In genomic region chr7:127348247-127348631, GRCh38 we compare ENCODE assay signal across 8 cellular contexts. TPM values are rescaled to one million over a fixed set of nuclear protein-coding genes. Genes with fewer than 3 reads are reported as not detected.
DNase-seq lines count a peak whose midpoint lies in the region; TF ChIP-seq lines count a peak whose summit lies in the region.

No MANE protein-coding gene starts in this region.

- no peak overlapping the region for H3K4me3 ChIP-seq in CD4-positive, alpha-beta memory T cell (ENCODE audit: low read length in 2 of 2)
- H3K4me3 ChIP-seq in OCI-LY1 (ENCODE audit: low read depth, low read length, poor library complexity, severe bottlenecking): peak overlapping the region; percentile 50
- peak overlapping the region; percentile 50 for H3K4me3 ChIP-seq in effector memory CD4-positive, alpha-beta T cell (ENCODE audit: insufficient read depth, low read depth, low read length, poor library complexity, severe bottlenecking)
- H3K4me3 ChIP-seq in osteoblast (ENCODE audit: insufficient read depth, low read length): peak overlapping the region; percentile 57

- H3K79me2 ChIP-seq in OCI-LY1 (ENCODE audit: insufficient read depth, low read length) (no peaks in the 10 kb centered on the region), osteoblast (ENCODE audit: insufficient read depth, low read length) (no peaks in the 10 kb centered on the region)

- H3K9ac ChIP-seq in OCI-LY1 (ENCODE audit: low read length): peak overlapping the region; percentile 41; the same call in 1 of the 2 replicates

- no peaks in the 10 kb centered on the region for H3K27me3 Mint-ChIP-seq in CD4-positive, alpha-beta memory T cell

- peaks cover 17 to 31% (median 20%) of the 10 kb centered on the region in 4 donors for H3K4me1 Mint-ChIP-seq in CD4-positive, alpha-beta memory T cell

- H3K27ac Mint-ChIP-seq in CD4-positive, alpha-beta memory T cell: peak overlapping the region in 3 of 7 donors; percentile 19 to 58 (median 42)

- peaks cover 0 to 7% of the 10 kb centered on the region in 2 donors for H3K36me3 Mint-ChIP-seq in CD4-positive, alpha-beta memory T cell

- H3K36me3 ChIP-seq in CD4-positive, alpha-beta memory T cell (ENCODE audit: insufficient read depth, low read length): no peaks in the 10 kb centered on the region
- no peaks in the 10 kb centered on the region for H3K36me3 ChIP-seq in OCI-LY1 (ENCODE audit: insufficient read depth, low read length)
- H3K36me3 ChIP-seq in effector memory CD4-positive, alpha-beta T cell (ENCODE audit: control insufficient read depth, insufficient read depth, low read length): no peaks in the 10 kb centered on the region
- peaks cover 7% of the 10 kb centered on the region for H3K36me3 ChIP-seq in osteoblast (ENCODE audit: insufficient read depth, low read length)

- H3K9me2 ChIP-seq in OCI-LY1 (ENCODE audit: low read depth, low read length): no peaks in the 10 kb centered on the region

- 0 out of 2 replicates have a peak, but pooled peaks cover 4% of the 10 kb centered on the region for H3F3A ChIP-seq in OCI-LY1 (ENCODE audit: insufficient read depth, low read length)

- no peak for DNase-seq in CD4-positive, alpha-beta memory T cell
- DNase-seq in effector memory CD4-positive, alpha-beta T cell: no peak
- no peak for DNase-seq in osteoblast (ENCODE audit: insufficient read length, low spot score, missing footprints)
- DNase-seq in GM13977 (ENCODE audit: low spot score): no peak
- no peak for DNase-seq in SIG-M5 (lab: John Stamatoyannopoulos, UW)
- no peak for DNase-seq in germinal center (ENCODE audit: low spot score)
- no peak for DNase-seq in activated gamma-delta T cell treated with Interleukin-2 at 50 U/mL for 16 hours

- peak overlapping the region; percentile 58 to 77 (median 70) for H3K4me3 Mint-ChIP-seq in CD4-positive, alpha-beta memory T cell

- peaks cover 0 to 3% (median 0%) of the 10 kb centered on the region in 8 donors for H3K9me3 Mint-ChIP-seq in CD4-positive, alpha-beta memory T cell

- POLR2A ChIA-PET in CD4-positive, alpha-beta memory T cell (lab: Charles Lee; ENCODE audit: partially characterized antibody): interaction anchor here (1.0 to 3.5 kb wide), 7 partner anchors 26 to 302 kb away, joined by 3 to 37 read pairs (median 4); partner anchors contain the start of gene ZNF800

- peaks cover 9% of the 10 kb centered on the region for H3K4me1 ChIP-seq in CD4-positive, alpha-beta memory T cell (ENCODE audit: insufficient read depth, low read length)
- H3K4me1 ChIP-seq in OCI-LY1 (ENCODE audit: insufficient read depth, low read length, severe bottlenecking) (peaks cover 9% of the 10 kb centered on the region), osteoblast (ENCODE audit: insufficient read depth, low read length) (no peaks in the 10 kb centered on the region)
- H3K4me1 ChIP-seq in effector memory CD4-positive, alpha-beta T cell (ENCODE audit: control insufficient read depth, insufficient read depth, low read length, poor library complexity, severe bottlenecking): peaks cover 3% of the 10 kb centered on the region

- no peaks in the 10 kb centered on the region for H3K27me3 ChIP-seq in CD4-positive, alpha-beta memory T cell (ENCODE audit: insufficient read depth, low read length)
- H3K27me3 ChIP-seq in OCI-LY1 (ENCODE audit: insufficient read depth, low read length): no peaks in the 10 kb centered on the region
- H3K27me3 ChIP-seq in effector memory CD4-positive, alpha-beta T cell (replicated peaks; ENCODE audit: control insufficient read depth, insufficient read depth, low read length, poor library complexity, severe bottlenecking): no peaks in the 10 kb centered on the region
- H3K27me3 ChIP-seq in osteoblast (ENCODE audit: insufficient read depth, low read length): no peaks in the 10 kb centered on the region

- in situ Hi-C loops in GM13977 (cut with MboI; ENCODE audit: low pct_unique_long_range_greater_than_20kb, low sequenced_read_pairs, unreplicated experiment): loop anchor here (5.0 kb wide), 1 partner anchor 64 kb away; no protein-coding TSS in a partner anchor

- no peak overlapping the region for H3K27ac ChIP-seq in CD4-positive, alpha-beta memory T cell (ENCODE audit: low read depth, low read length)
- no peak overlapping the region for H3K27ac ChIP-seq in OCI-LY1 (ENCODE audit: low read depth, low read length, poor library complexity, severe bottlenecking)
- no peak overlapping the region for H3K27ac ChIP-seq in effector memory CD4-positive, alpha-beta T cell (ENCODE audit: insufficient read depth, low read length, poor library complexity, severe bottlenecking)
- H3K27ac ChIP-seq in osteoblast (ENCODE audit: low read depth, low read length): no peak overlapping the region

- H3K4me2 ChIP-seq in OCI-LY1 (ENCODE audit: low read length) (peak overlapping the region; percentile 76), osteoblast (ENCODE audit: insufficient read depth, low read length) (peak overlapping the region; percentile 73)

- no peak overlapping the region for H2AFZ ChIP-seq in OCI-LY1 (ENCODE audit: low read length)
- no peak overlapping the region for H2AFZ ChIP-seq in osteoblast (ENCODE audit: low read length)

- no peak for TF ChIP-seq CTCF in OCI-LY1 (IDR thresholded peaks at IDR 0.05; ENCODE audit: low read length)
- TF ChIP-seq CTCF in osteoblast (IDR thresholded peaks at IDR 0.05; ENCODE audit: extremely low read depth, low read depth, low read length): no peak
- no peak for TF ChIP-seq CTCF in GM13977 (IDR thresholded peaks at IDR 0.05; ENCODE audit: extremely low read depth, insufficient read depth, missing control alignments)

- CTCF ChIA-PET in CD4-positive, alpha-beta memory T cell (lab: Charles Lee; ENCODE audit: partially characterized antibody): interaction anchor here (0.6 to 4.4 kb wide), 35 partner anchors 9 to 861 kb away, joined by 3 to 44 read pairs (median 3); partner anchors contain the start of genes GRM8 and ZNF800

- H4K20me1 ChIP-seq in OCI-LY1 (ENCODE audit: insufficient read depth, low read length): no peaks in the 10 kb centered on the region
- no peaks in the 10 kb centered on the region for H4K20me1 ChIP-seq in osteoblast (ENCODE audit: insufficient read depth, low read length)

- intact Hi-C loops in CD4-positive, alpha-beta memory T cell (cut with micrococcal nuclease): loop anchor here (5.0 kb wide), 3 partner anchors 44 to 239 kb away; partner anchors contain the start of genes ARF5, GCC1, GRM8 and ZNF800

- H3K9me3 ChIP-seq in CD4-positive, alpha-beta memory T cell (ENCODE audit: control insufficient read depth in 1 of 2, low read length in 2 of 2): no peaks in the 10 kb centered on the region
- H3K9me3 ChIP-seq in OCI-LY1 (ENCODE audit: low read length) (no peaks in the 10 kb centered on the region), osteoblast (ENCODE audit: low read depth, low read length) (no peaks in the 10 kb centered on the region)
- H3K9me3 ChIP-seq in effector memory CD4-positive, alpha-beta T cell (ENCODE audit: control insufficient read depth, low read length): no peaks in the 10 kb centered on the region

RNA-seq across cellular contexts. Expression of gene ZNF800, which starts 44.3 kb away (rescaled TPM):
- 10 to 100 TPM; 61.3 to 63.3 TPM for total RNA-seq in CD4-positive, alpha-beta memory T cell
- polyA plus RNA-seq in CD4-positive, alpha-beta memory T cell: 10 to 100 TPM; 25.6 to 59.4 TPM
- 21.7 and 26.5 TPM in 2 replicates for total RNA-seq in osteoblast

Comparison
In these comparisons a context has a peak if more than half of its experiments do, and no peak if none do; other contexts are left out.
1. H3K4me3 ChIP-seq: peak in OCI-LY1 (single experiment), effector memory CD4-positive, alpha-beta T cell (single experiment) and osteoblast (single experiment); none in CD4-positive, alpha-beta memory T cell (0 of 2).